9 cellular contexts compared by ENCODE assay signal in the genomic region with DNA sequence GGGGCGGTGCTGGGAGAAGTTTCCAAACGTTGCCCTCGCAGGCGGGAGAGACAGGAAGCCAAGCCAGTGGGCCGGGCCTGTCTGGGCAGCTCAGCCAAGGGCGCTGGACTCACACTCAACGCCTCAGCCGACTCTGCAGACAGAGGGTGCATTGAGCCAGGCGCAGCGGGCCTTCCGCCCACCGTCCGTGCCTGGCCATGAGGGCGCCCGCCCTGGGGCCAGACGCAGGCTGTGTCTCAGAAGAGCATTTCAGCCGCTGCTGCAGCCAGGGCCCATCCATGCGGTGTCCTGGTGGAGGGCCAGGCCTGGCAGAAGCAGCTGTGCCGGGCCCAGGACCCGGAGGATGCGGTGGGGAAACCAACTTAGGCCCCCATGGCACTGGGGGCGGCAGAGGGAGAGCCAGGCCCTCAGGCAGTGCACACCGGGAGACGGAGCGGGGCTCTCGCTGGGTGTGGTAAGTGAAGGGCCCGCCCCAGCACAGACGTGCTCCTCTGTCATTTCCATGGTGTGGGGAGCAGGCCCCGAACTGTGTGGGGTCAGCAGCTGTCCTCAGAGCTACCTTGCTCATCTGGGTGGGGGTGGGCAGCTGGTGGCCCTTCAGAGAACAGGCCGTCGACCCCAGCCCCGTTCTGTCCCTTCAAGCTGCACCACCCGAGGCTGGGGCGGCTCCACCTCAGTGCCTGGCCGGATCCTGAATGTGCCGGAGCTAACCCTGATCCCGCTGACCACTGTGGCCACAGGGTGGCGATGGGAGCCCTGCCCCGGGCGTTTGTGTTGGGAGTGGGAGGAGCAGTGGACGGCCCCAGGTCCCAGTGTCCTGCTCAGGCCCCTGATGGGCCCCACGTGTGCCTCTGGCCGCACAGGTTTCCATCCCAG.
DNase-seq lines count a peak whose midpoint lies in the region; ATAC-seq and TF ChIP-seq lines count a peak whose summit lies in the region.
"Had no signal": no experiment of that assay in that cellular context is flagged by ENCODE, and none has a peak within 500 bp of the region (broad histone marks: within the 10 kb centered on the region; RNA-seq: fewer than 3 reads in every experiment).

No MANE protein-coding gene starts in this region.

- no peak overlapping the region for H3K27ac Mint-ChIP-seq in nephron

- ATAC-seq in GM19455 (IDR thresholded peaks at IDR 0.05; ENCODE audit: unreplicated experiment), result no peak

- CTCF ChIA-PET in RWPE1 (lab: Yijun Ruan, JAX), result interaction anchor here (0.5 to 3.0 kb wide), 18 partner anchors 9 to 842 kb away, joined by 3 to 23 read pairs (median 3); a partner anchor contains a TSS

- H3K4me3 Mint-ChIP-seq in nephron, result no peak overlapping the region

- peak; percentile 57 for TF ChIP-seq CTCF in AG10803 (conservative IDR thresholded peaks at IDR 0.05; ENCODE audit: low read length)
- no peak; the same call in 1 of the 2 replicates for TF ChIP-seq CTCF in RWPE1 (conservative IDR thresholded peaks at IDR 0.05; ENCODE audit: low read depth)
- TF ChIP-seq CTCF in fibroblast of mammary gland (conservative IDR thresholded peaks at IDR 0.05; ENCODE audit: control insufficient read depth, insufficient read depth, low read depth, low read length), result peak; percentile 44
- TF ChIP-seq CTCF in nephron (IDR thresholded peaks at IDR 0.05; ENCODE audit: unreplicated experiment in 3 of 3), result peak; percentile 29 to 52 (median 44)

- no peaks in the 10 kb centered on the region for H3K9me3 Mint-ChIP-seq in nephron

- POLR2A ChIA-PET in RWPE1 (lab: Yijun Ruan, JAX; ENCODE audit: low non-redundant PET), result interaction anchor here (0.5 to 2.2 kb wide), 4 partner anchors 10 to 68 kb away, joined by 3 to 12 read pairs (median 4); no protein-coding TSS in a partner anchor

- H3K4me3 ChIP-seq in AG10803 (ENCODE audit: low read length) (no peak overlapping the region), fibroblast of mammary gland (ENCODE audit: control insufficient read depth, low read depth, low read length) (peak overlapping the region; percentile 3)

- H3K36me3 Mint-ChIP-seq in nephron (ENCODE audit: low read depth), result no peaks in the 10 kb centered on the region

- peaks cover 5% of the 10 kb centered on the region for H3K4me1 Mint-ChIP-seq in nephron

- no peaks in the 10 kb centered on the region for H3K27me3 Mint-ChIP-seq in nephron (ENCODE audit: low read depth)

- peak overlapping the region; percentile 84 for H3K27ac ChIP-seq in RWPE1

- DNase-seq in AG10803 (ENCODE audit: low read depth) (peak; percentile 52), RWPE1 (ENCODE audit: low spot score) (no peak), fibroblast of mammary gland (ENCODE audit: low read depth) (peak; percentile 49), dedifferentiated amniotic fluid mesenchymal stem cell (ENCODE audit: extremely low spot score) (no peak)
- no peak for DNase-seq in activated T-cell treated with anti-CD3 and anti-CD28 coated beads, Interleukin-2, amount 50 U/mL, for 48 hours
- DNase-seq in stimulated activated CD8-positive, alpha-beta memory T cell treated with anti-CD3 and anti-CD28 coated beads, Interleukin-4, amount 100 ng/mL, for 48 hours, result no peak
- DNase-seq: DMS153 had no signal

Comparison
In these comparisons a context has a peak if more than half of its experiments do, and no peak if none do; other contexts are left out.
1. DNase-seq: peak in AG10803 (single experiment) and fibroblast of mammary gland (single experiment); none in RWPE1 (single experiment), activated T-cell treated with anti-CD3 and anti-CD28 coated beads, Interleukin-2, amount 50 U/mL, for 48 hours (0 of 2), stimulated activated CD8-positive, alpha-beta memory T cell treated with anti-CD3 and anti-CD28 coated beads, Interleukin-4, amount 100 ng/mL, for 48 hours (single experiment) and dedifferentiated amniotic fluid mesenchymal stem cell (single experiment).